Comparison of ENCODE assay signal across 9 cellular contexts in the genomic region with DNA sequence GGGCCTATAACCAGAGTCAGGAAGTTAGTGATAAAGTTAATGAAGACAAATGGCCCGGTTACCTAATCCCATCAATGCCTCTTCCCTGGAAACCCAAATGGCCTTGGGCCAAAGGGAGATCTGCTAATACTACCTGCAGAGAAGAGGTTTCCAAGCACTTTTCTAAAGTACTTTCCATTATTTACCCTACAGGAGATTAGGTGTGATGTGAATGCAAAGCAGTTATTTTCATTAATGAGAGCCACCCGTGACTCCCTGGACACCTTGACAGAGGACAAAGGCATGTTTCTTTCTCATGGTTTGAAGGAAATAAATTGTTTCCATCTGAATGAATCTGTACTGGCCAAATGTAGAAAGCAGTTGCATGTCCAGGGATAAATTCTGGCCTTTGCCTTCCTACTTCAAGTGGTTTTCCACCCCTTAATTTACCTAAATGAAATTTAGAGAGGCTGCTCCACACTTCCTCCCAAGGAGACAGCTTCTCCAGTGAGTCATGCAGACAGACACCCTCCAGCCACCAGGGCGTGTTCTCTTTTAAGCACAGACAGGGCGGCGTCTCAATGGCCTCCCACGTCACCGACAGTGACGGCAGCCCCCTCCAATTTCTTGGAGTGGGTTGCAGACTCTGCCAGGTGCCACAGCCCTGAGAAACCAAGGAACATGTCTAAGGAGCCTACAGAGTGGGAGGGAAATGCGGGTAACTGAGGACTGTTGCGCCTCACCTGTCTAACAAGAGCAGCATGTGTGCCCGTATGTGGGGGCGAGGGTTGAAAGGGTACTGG. TPM values are rescaled to one million over a fixed set of nuclear protein-coding genes. Genes with fewer than 3 reads are reported as not detected.
DNase-seq lines count a peak whose midpoint lies in the region; ATAC-seq and TF ChIP-seq lines count a peak whose summit lies in the region.
"Had no signal": no experiment of that assay in that cellular context is flagged by ENCODE, and none has a peak within 500 bp of the region (broad histone marks: within the 10 kb centered on the region; RNA-seq: fewer than 3 reads in every experiment).

No MANE protein-coding gene starts in this region.

- no peak overlapping the region for H2BK20ac ChIP-seq in H9 (ENCODE audit: low read depth, low read length, poor library complexity, severe bottlenecking)

- H3K9ac ChIP-seq in H9 (ENCODE audit: extremely low read depth, insufficient read length, low read length): no peak overlapping the region

- no peak overlapping the region for H4K5ac ChIP-seq in H9 (ENCODE audit: insufficient read length, low read depth, low read length)

- H3K4me1 ChIP-seq in H9 (ENCODE audit: insufficient read depth, low read length) (peaks cover 3% of the 10 kb centered on the region; the same call in 1 of the 2 replicates), osteoblast (ENCODE audit: insufficient read depth, low read length) (peaks cover 24% of the 10 kb centered on the region)
- H3K4me1 ChIP-seq: testis had no signal

- H2BK12ac ChIP-seq in H9 (ENCODE audit: insufficient read length, low read depth, low read length): no peak overlapping the region

- no peak overlapping the region for H4K8ac ChIP-seq in H9 (replicated peaks; ENCODE audit: insufficient read length, low read depth, low read length)

- no peak overlapping the region for H3K14ac ChIP-seq in H9 (ENCODE audit: insufficient read depth, low read length)

- TF ChIP-seq CTCF in H9 (conservative IDR thresholded peaks at IDR 0.05) (peak; percentile 18; the same call in 1 of the 3 replicates), osteoblast (IDR thresholded peaks at IDR 0.05; ENCODE audit: extremely low read depth, low read depth, low read length) (no peak)
- TF ChIP-seq CTCF in CD4-positive, alpha-beta T cell (IDR thresholded peaks at IDR 0.05): no peak

- H2BK120ac ChIP-seq in H9 (ENCODE audit: low read depth, low read length, poor library complexity, severe bottlenecking): no peak overlapping the region

- intact Hi-C loops in CD4-positive, alpha-beta T cell (cut with DNase I, micrococcal nuclease): no loop called here

- peaks cover 0 to 3% (median 0%) of the 10 kb centered on the region in 3 experiments; a peak in 2 of 7 replicates for H3K36me3 Mint-ChIP-seq in H9 (ENCODE audit: insufficient read depth in 1 of 3, low read depth in 3 of 3)
- H3K36me3 Mint-ChIP-seq in CD4-positive, alpha-beta T cell (ENCODE audit: low read depth): no peaks in the 10 kb centered on the region

- H2AK5ac ChIP-seq in H9 (ENCODE audit: insufficient read length, low read length): no peak overlapping the region

- no peak for ATAC-seq in HG03460 (IDR thresholded peaks at IDR 0.05; ENCODE audit: unreplicated experiment)
- no peak for ATAC-seq in CD4-positive, alpha-beta T cell (ENCODE audit: poor library complexity)

- H3K36me3 ChIP-seq in osteoblast (ENCODE audit: insufficient read depth, low read length): no peaks in the 10 kb centered on the region

- no peak overlapping the region for H2BK5ac ChIP-seq in H9 (ENCODE audit: insufficient read length, low read length)

- H3K79me1 ChIP-seq in H9 (ENCODE audit: insufficient read depth, low read depth, low read length, poor library complexity, severe bottlenecking): no peaks in the 10 kb centered on the region

- H3K27me3 ChIP-seq in H9 (ENCODE audit: insufficient read depth, low read length) (no peaks in the 10 kb centered on the region), osteoblast (ENCODE audit: insufficient read depth, low read length) (no peaks in the 10 kb centered on the region)
- H3K27me3 ChIP-seq in CD4-positive, alpha-beta T cell (ENCODE audit: control insufficient read depth, insufficient read depth, low read length): no peaks in the 10 kb centered on the region
- H3K27me3 ChIP-seq: testis had no signal

- H2AFZ ChIP-seq in H9 (ENCODE audit: low read length) (no peak overlapping the region), osteoblast (ENCODE audit: low read length) (peak overlapping the region; percentile 68)

- H3K4me2 ChIP-seq in H9 (ENCODE audit: insufficient read depth, insufficient read length, low read length): no peak overlapping the region
- H3K4me2 ChIP-seq in osteoblast (ENCODE audit: insufficient read depth, low read length): peak overlapping the region; percentile 70

- peak overlapping the region; percentile 76 to 95 (median 83); a peak in 6 of 7 replicates for H3K27ac Mint-ChIP-seq in H9
- H3K27ac Mint-ChIP-seq in CD4-positive, alpha-beta T cell: no peak overlapping the region

- CTCF ChIA-PET in CD4-positive, alpha-beta T cell (lab: Charles Lee): interaction anchor here (0.9 kb wide), 1 partner anchor 126 kb away, joined by 3 read pairs; no protein-coding TSS in a partner anchor

- peaks cover 2 to 7% of the 10 kb centered on the region in 2 experiments; a peak in 2 of 5 replicates for H3K9me3 Mint-ChIP-seq in H9
- H3K9me3 Mint-ChIP-seq in CD4-positive, alpha-beta T cell: no peaks in the 10 kb centered on the region

- DNase-seq in H9 (peak; percentile 54), NCI-H2227 treated with DMSO at 0.1 percent for 48 hours (lab: John Stamatoyannopoulos, UW) (peak; percentile 46), dedifferentiated amniotic fluid mesenchymal stem cell (ENCODE audit: extremely low spot score) (peak; percentile 66), osteoblast (ENCODE audit: insufficient read length, low spot score, missing footprints) (peak; percentile 65), mucosa of gallbladder (ENCODE audit: low spot score) (no peak), dermis blood vessel endothelial cell (no peak)
- no peak for DNase-seq in CD4-positive, alpha-beta T cell
- DNase-seq: testis had no signal

- no peak overlapping the region for H3K4ac ChIP-seq in H9 (ENCODE audit: low read depth, low read length)

- no CpG with 5 or more reads among the region's 12 CpGs for WGBS in H9 (ENCODE audit: extremely low coverage, insufficient read length, low lambda C conversion rate)

- H3T11ph ChIP-seq in H9 (ENCODE audit: low read length): no peak overlapping the region

- no peak overlapping the region for H3K23ac ChIP-seq in H9 (ENCODE audit: insufficient read length, low read depth, low read length)

- peak overlapping the region in 1 of 2 experiments; percentile 50; a peak in 1 of 5 replicates for H3K4me3 Mint-ChIP-seq in H9
- no peak overlapping the region for H3K4me3 Mint-ChIP-seq in CD4-positive, alpha-beta T cell

- H3K27ac ChIP-seq in H9 (ENCODE audit: insufficient read length, low read depth, low read length): no peak overlapping the region
- peak overlapping the region; percentile 94 for H3K27ac ChIP-seq in osteoblast (ENCODE audit: low read depth, low read length)
- H3K27ac ChIP-seq in CD4-positive, alpha-beta T cell (ENCODE audit: low read depth, low read length): no peak overlapping the region
- H3K27ac ChIP-seq: testis had no signal

- H3K27me3 Mint-ChIP-seq in H9 (ENCODE audit: low read depth): no peaks in the 10 kb centered on the region
- no peaks in the 10 kb centered on the region for H3K27me3 Mint-ChIP-seq in CD4-positive, alpha-beta T cell

- H3K9me3 ChIP-seq in H9 (ENCODE audit: control insufficient read depth, low read depth, low read length) (no peaks in the 10 kb centered on the region), osteoblast (ENCODE audit: low read depth, low read length) (no peaks in the 10 kb centered on the region)
- no peaks in the 10 kb centered on the region for H3K9me3 ChIP-seq in CD4-positive, alpha-beta T cell (ENCODE audit: control insufficient read depth, low read length)
- H3K9me3 ChIP-seq: testis had no signal

- H3K79me2 ChIP-seq in H9 (ENCODE audit: insufficient read depth, low read length) (no peaks in the 10 kb centered on the region), osteoblast (ENCODE audit: insufficient read depth, low read length) (no peaks in the 10 kb centered on the region)

- POLR2A ChIA-PET in CD4-positive, alpha-beta T cell (lab: Charles Lee): no interaction called here

- H3K56ac ChIP-seq in H9 (ENCODE audit: insufficient read length, low read depth, low read length): no peak overlapping the region

- peak overlapping the region; percentile 31 for H3K18ac ChIP-seq in H9 (ENCODE audit: insufficient read length, low read depth, low read length)

- H2BK15ac ChIP-seq in H9 (ENCODE audit: low read depth, low read length): no peak overlapping the region

- no peak overlapping the region for H4K91ac ChIP-seq in H9 (ENCODE audit: insufficient read length, low read depth, low read length)

- H3K4me3 ChIP-seq in osteoblast (ENCODE audit: insufficient read depth, low read length): peak overlapping the region; percentile 29
- H3K4me3 ChIP-seq: testis had no signal

- H4K20me1 ChIP-seq in H9 (ENCODE audit: control insufficient read depth, insufficient read depth, insufficient read length): no peaks in the 10 kb centered on the region
- no peaks in the 10 kb centered on the region for H4K20me1 ChIP-seq in osteoblast (ENCODE audit: insufficient read depth, low read length)

- H3K23me2 ChIP-seq in H9 (ENCODE audit: insufficient read length, low read depth, low read length, poor library complexity, severe bottlenecking): no peaks in the 10 kb centered on the region

- H3K4me1 Mint-ChIP-seq in H9: peaks cover 39 to 43% of the 10 kb centered on the region in 2 experiments
- no peaks in the 10 kb centered on the region for H3K4me1 Mint-ChIP-seq in CD4-positive, alpha-beta T cell (ENCODE audit: low read depth)

RNA-seq across cellular contexts. Expression of a gene that starts 43.9 kb away (rescaled TPM):
- total RNA-seq in H9 (2021) (49.0 and 51.5 TPM in 2 replicates), osteoblast (25.0 and 35.5 TPM in 2 replicates), mucosa of gallbladder (18.9 TPM), dermis blood vessel endothelial cell (23.8 and 33.8 TPM in 2 replicates)
- 1 to 10 TPM; 3.8 to 4.6 TPM for total RNA-seq in CD4-positive, alpha-beta T cell

Comparison
In these comparisons a context has a peak if more than half of its experiments do, and no peak if none do; other contexts are left out.
1. DNase-seq: peak in H9 (single experiment), NCI-H2227 treated with DMSO at 0.1 percent for 48 hours (single experiment), dedifferentiated amniotic fluid mesenchymal stem cell (single experiment) and osteoblast (single experiment); none in mucosa of gallbladder (single experiment), dermis blood vessel endothelial cell (single experiment) and CD4-positive, alpha-beta T cell (0 of 10).